Comparison of ENCODE assay signal across 8 cellular contexts in genomic region chr6:36196049-36196879, GRCh38. TPM values are rescaled to one million over a fixed set of nuclear protein-coding genes. Genes with fewer than 3 reads are reported as not detected.
DNase-seq lines count a peak whose midpoint lies in the region; ATAC-seq and TF ChIP-seq lines count a peak whose summit lies in the region.

BRPF3 (plus strand) TSS chr6:36196744; CDS start chr6:36200323, 3,579 bp downstream.

- peak within 1 kb of the TSS; percentile 76 for H3K9ac ChIP-seq in DND-41 (ENCODE audit: low read depth, low read length)
- H3K9ac ChIP-seq in MM.1S (ENCODE audit: low read length) = peak within 1 kb of the TSS; percentile 74
- H3K9ac ChIP-seq in SK-N-MC (ENCODE audit: insufficient read length) = peak within 1 kb of the TSS; percentile 84

- H2AFZ ChIP-seq in DND-41 (ENCODE audit: low read depth, low read length) (peak within 1 kb of the TSS; percentile 99), MM.1S (ENCODE audit: low read length) (peak within 1 kb of the TSS; percentile 93)

- H3K79me2 ChIP-seq in DND-41 (ENCODE audit: insufficient read depth, low read length) (peaks cover 41% of the 10 kb centered on the region), MM.1S (ENCODE audit: low read length) (peaks cover 41% of the 10 kb centered on the region)

- peak within 1 kb of the TSS; percentile 90 for H3K27ac ChIP-seq in DND-41 (ENCODE audit: low read length)
- peak within 1 kb of the TSS; percentile 65; the same call in 1 of the 2 replicates for H3K27ac ChIP-seq in MM.1S (ENCODE audit: low read length)
- H3K27ac ChIP-seq in SK-N-MC = peak within 1 kb of the TSS; percentile 79; the same call in 1 of the 2 replicates

- peak; percentile 82 for DNase-seq in DND-41
- peak; percentile 77 for DNase-seq in GOT3 (lab: John Stamatoyannopoulos, UW)
- DNase-seq in MM.1S = peak; percentile 73
- DNase-seq in SK-N-MC (ENCODE audit: low read depth, low spot score) = no peak
- DNase-seq in activated naive CD4-positive, alpha-beta T cell treated with anti-CD3 and anti-CD28 coated beads, Interleukin-2, amount 50 U/mL, for 16 hours = peak; percentile 81
- DNase-seq in glomerular endothelial cell (ENCODE audit: extremely low read depth, low read depth, low spot score) = no peak
- peak; percentile 73 for DNase-seq in occipital lobe (lab: John Stamatoyannopoulos, UW)
- DNase-seq in superior temporal gyrus (ENCODE audit: extremely low spot score) = peak; percentile 71

- H3K4me1 ChIP-seq in DND-41 (ENCODE audit: insufficient read depth, low read length) = peaks cover 39% of the 10 kb centered on the region
- peaks cover 5% of the 10 kb centered on the region; the same call in 1 of the 2 replicates for H3K4me1 ChIP-seq in MM.1S (ENCODE audit: low read length)

- no peaks in the 10 kb centered on the region for H3K9me3 ChIP-seq in DND-41 (ENCODE audit: insufficient read depth, low read length, severe bottlenecking)
- H3K9me3 ChIP-seq in MM.1S (replicated peaks; ENCODE audit: insufficient read depth, low read length) = no peaks in the 10 kb centered on the region
- no peaks in the 10 kb centered on the region for H3K9me3 ChIP-seq in SK-N-MC (ENCODE audit: low read depth, low read length)

- peak; percentile 74 for TF ChIP-seq CTCF in DND-41 (IDR thresholded peaks at IDR 0.05; ENCODE audit: borderline replicate concordance, extremely low read depth, low read length, poor library complexity, severe bottlenecking)
- peak; percentile 35 for TF ChIP-seq CTCF in MM.1S (IDR thresholded peaks at IDR 0.05; ENCODE audit: low read length)

- H3K4me3 ChIP-seq in DND-41 (ENCODE audit: low read depth in 1 of 2, low read length in 2 of 2) (peak within 1 kb of the TSS; percentile 32 to 62; a peak in 3 of 4 replicates), MM.1S (ENCODE audit: low read length) (peak within 1 kb of the TSS; percentile 91), SK-N-MC (peak within 1 kb of the TSS; percentile 77)

- peaks cover 11% of the 10 kb centered on the region; the same call in 1 of the 2 replicates for H4K20me1 ChIP-seq in DND-41 (ENCODE audit: insufficient read depth, low read length)
- H4K20me1 ChIP-seq in MM.1S (ENCODE audit: insufficient read depth, low read length) = no peaks in the 10 kb centered on the region

- H3K36me3 ChIP-seq in DND-41 (ENCODE audit: insufficient read depth, low read length) = peaks cover 21% of the 10 kb centered on the region
- H3K36me3 ChIP-seq in MM.1S (replicated peaks; ENCODE audit: insufficient read depth, low read length) = no peaks in the 10 kb centered on the region
- peaks cover 18% of the 10 kb centered on the region for H3K36me3 ChIP-seq in SK-N-MC (ENCODE audit: insufficient read depth, low read length)

- H3K27me3 ChIP-seq in DND-41 (ENCODE audit: insufficient read depth, low read length, poor library complexity) (no peaks in the 10 kb centered on the region), MM.1S (replicated peaks; ENCODE audit: insufficient read depth, low read length) (no peaks in the 10 kb centered on the region)

- H3F3A ChIP-seq in MM.1S (ENCODE audit: insufficient read depth, low read length) = peaks cover 12% of the 10 kb centered on the region

- ATAC-seq in DND-41 (ENCODE audit: insufficient read depth, low read depth) = peak; percentile 66

- H3K4me2 ChIP-seq in DND-41 (ENCODE audit: insufficient read depth, low read length) (peak within 1 kb of the TSS; percentile 96), MM.1S (ENCODE audit: low read depth, low read length) (peak within 1 kb of the TSS; percentile 86)

- no peaks in the 10 kb centered on the region for H3K9me2 ChIP-seq in MM.1S (replicated peaks; ENCODE audit: insufficient read depth, low read length)

RNA-seq across cellular contexts. Expression of gene BRPF3, which starts in this region (rescaled TPM):
- 18.6 and 21.8 TPM in 2 replicates for total RNA-seq in glomerular endothelial cell
- total RNA-seq in occipital lobe = 22.0 TPM

Comparison
In these comparisons a context has a peak if more than half of its experiments do, and no peak if none do; other contexts are left out.
1. DNase-seq: peak in DND-41 (single experiment), GOT3 (single experiment), MM.1S (single experiment), activated naive CD4-positive, alpha-beta T cell treated with anti-CD3 and anti-CD28 coated beads, Interleukin-2, amount 50 U/mL, for 16 hours (single experiment), occipital lobe (single experiment) and superior temporal gyrus (single experiment); none in SK-N-MC (single experiment) and glomerular endothelial cell (single experiment).
2. Peak in every context shown above with its lines, with median percentiles within 50 percentile points of each other: H3K27ac ChIP-seq, H3K4me3 ChIP-seq and H3K9ac ChIP-seq.